In genomic region chr6:83884523-83884922, GRCh38 we compare ENCODE assay signal across 8 cellular contexts. TPM values are rescaled to one million over a fixed set of nuclear protein-coding genes. Genes with fewer than 3 reads are reported as not detected.
DNase-seq lines count a peak whose midpoint lies in the region; ATAC-seq, FAIRE-seq and TF ChIP-seq lines count a peak whose summit lies in the region.

No MANE protein-coding gene starts in this region.

- no peak for TF ChIP-seq EP300 in upper lobe of left lung (IDR thresholded peaks at IDR 0.05)

- H3K9ac ChIP-seq in kidney (ENCODE audit: low read length in 2 of 2) = no peak overlapping the region

- H3K4me3 ChIP-seq in kidney (ENCODE audit: low read length in 2 of 2) (no peak overlapping the region), upper lobe of left lung (no peak overlapping the region)

- WGBS in upper lobe of left lung, 2 donors = 7 to 8% methylated on average over 4 of the region's 4 CpGs

- TF ChIP-seq POLR2A in upper lobe of left lung (IDR thresholded peaks at IDR 0.05) = no peak

- FAIRE-seq in kidney (lab: Jason Lieb, UNC) = peak; percentile 78

- peak; percentile 47 for DNase-seq in DMS53 treated with DMSO at 0.1 percent for 48 hours (lab: John Stamatoyannopoulos, UW; ENCODE audit: unreplicated experiment)
- DNase-seq in NCI-H2196 treated with DMSO at 0.1 percent for 48 hours (lab: John Stamatoyannopoulos, UW; ENCODE audit: unreplicated experiment) = peak; percentile 19
- DNase-seq in astrocyte of the hippocampus (ENCODE audit: low read depth, low spot score) = peak; percentile 67
- DNase-seq in kidney = no peak
- DNase-seq in upper lobe of left lung = no peak
- DNase-seq in omental fat pad (ENCODE audit: low spot score) = no peak

- peak; percentile 56 for TF ChIP-seq CTCF in kidney (IDR thresholded peaks at IDR 0.05; ENCODE audit: borderline replicate concordance, extremely low read depth, insufficient read depth)
- peak; percentile 53 to 80 (median 66) for TF ChIP-seq CTCF in upper lobe of left lung (IDR thresholded peaks at IDR 0.05)
- no peak for TF ChIP-seq CTCF in omental fat pad (IDR thresholded peaks at IDR 0.05)

- H3K9me3 ChIP-seq in kidney (ENCODE audit: control insufficient read depth in 1 of 2, low read length in 2 of 2) = no peaks in the 10 kb centered on the region
- no peaks in the 10 kb centered on the region for H3K9me3 ChIP-seq in upper lobe of left lung

- H3K27ac ChIP-seq in kidney (ENCODE audit: low read depth in 2 of 2, low read length in 2 of 2) (no peak overlapping the region), upper lobe of left lung (no peak overlapping the region)

- no peaks in the 10 kb centered on the region for H3K4me1 ChIP-seq in kidney (ENCODE audit: control insufficient read depth in 1 of 2, insufficient read depth in 1 of 2, low read depth in 1 of 2, low read length in 2 of 2)
- peaks cover 0 to 7% (median 0%) of the 10 kb centered on the region in 4 donors for H3K4me1 ChIP-seq in upper lobe of left lung

- H3K36me3 ChIP-seq in kidney (ENCODE audit: control insufficient read depth in 1 of 2, insufficient read depth in 2 of 2, low read length in 2 of 2) = no peaks in the 10 kb centered on the region
- H3K36me3 ChIP-seq in upper lobe of left lung = no peaks in the 10 kb centered on the region

- no peaks in the 10 kb centered on the region for H3K27me3 ChIP-seq in upper lobe of left lung

- ATAC-seq in GM19372 (IDR thresholded peaks at IDR 0.05; ENCODE audit: low read depth, unreplicated experiment) (peak; percentile 81), HG03280 (IDR thresholded peaks at IDR 0.05; ENCODE audit: unreplicated experiment) (peak; percentile 88), upper lobe of left lung (ENCODE audit: low FRiP score in 2 of 2) (peak in 1 of 2 donors; percentile 77), omental fat pad (ENCODE audit: low FRiP score) (no peak)

- intact Hi-C loops in kidney (cut with DNase I) = loop anchor here (10.0 kb wide), 1 partner anchor 340 kb away; the partner anchor contains the start of gene CEP162

RNA-seq across cellular contexts. Expression of gene CYB5R4, which starts 25.0 kb away (rescaled TPM):
- total RNA-seq in kidney (18.7 TPM), upper lobe of left lung (10 to 100 TPM in 4 of 6 donors, 1 to 10 TPM in 2; 5.2 to 25.8 (median 13.1) TPM), omental fat pad (10 to 100 TPM in 2 of 4 donors, 1 to 10 TPM in 2; 7.2 to 12.8 (median 10.7) TPM)
- polyA plus RNA-seq in kidney (ENCODE audit: insufficient read depth, low read depth, low replicate concordance) = 8.0 TPM

RNA-seq across cellular contexts. Expression of gene RIPPLY2, which starts 31.4 kb away (rescaled TPM):
- total RNA-seq in kidney = 0.38 TPM
- not detected for polyA plus RNA-seq in kidney (ENCODE audit: insufficient read depth, low read depth, low replicate concordance)
- not detected for total RNA-seq in upper lobe of left lung
- not detected for total RNA-seq in omental fat pad

Comparison
In these comparisons a context has a peak if more than half of its experiments do, and no peak if none do; other contexts are left out.
1. DNase-seq: peak in DMS53 treated with DMSO at 0.1 percent for 48 hours (single experiment), NCI-H2196 treated with DMSO at 0.1 percent for 48 hours (single experiment) and astrocyte of the hippocampus (single experiment); none in kidney (single experiment), upper lobe of left lung (0 of 2) and omental fat pad (single experiment).
2. CTCF ChIP-seq: peak in kidney (single experiment) and upper lobe of left lung (6 of 6); none in omental fat pad (0 of 3).